In the genomic region with DNA sequence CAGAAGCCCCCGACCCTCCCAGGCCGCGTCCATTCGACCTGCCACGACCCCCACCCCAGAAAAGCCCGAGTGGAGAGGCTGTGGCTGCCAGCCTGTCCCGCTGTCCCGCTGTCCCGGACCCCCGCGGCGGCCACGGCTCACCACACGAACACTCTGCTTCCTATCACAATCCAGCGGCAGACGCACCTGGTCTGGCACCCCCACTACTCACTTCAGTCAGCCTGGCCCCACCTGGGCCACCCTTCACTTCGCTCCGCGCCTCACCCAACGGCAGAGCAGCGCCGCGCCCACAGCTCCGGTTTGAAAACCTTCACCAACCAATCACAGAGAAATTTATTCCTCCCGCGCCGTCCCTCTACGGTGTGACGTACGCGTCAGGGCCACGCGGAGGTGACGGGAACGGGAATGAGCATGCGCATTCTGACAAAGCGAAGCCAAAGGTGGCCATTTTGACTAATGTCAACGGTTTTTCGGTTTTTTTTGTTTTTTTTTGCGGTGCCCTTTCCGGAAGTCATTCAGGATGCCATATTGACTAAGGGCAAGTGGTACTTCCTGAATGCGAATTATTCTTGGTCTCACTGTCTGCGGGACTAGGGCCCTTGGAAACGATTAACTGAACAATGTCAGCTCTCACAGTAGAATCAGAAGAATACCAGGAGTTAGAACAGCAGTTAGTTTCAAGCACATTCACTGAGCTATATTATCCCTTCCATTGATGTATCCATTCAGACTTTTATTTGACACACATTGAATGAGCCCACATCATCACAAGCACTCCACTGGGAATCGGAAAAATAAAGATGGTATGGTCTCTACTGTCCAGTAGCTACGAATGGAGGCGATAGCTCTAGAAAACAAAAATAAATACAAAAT, we compare ENCODE assay signal across 1 cellular context.
TF ChIP-seq lines count a peak whose summit lies in the region.

TSS of gene RACGAP1 (minus strand) at position 308 of the 873 bp plus-strand sequence. CDS start 8,779 bp downstream, outside the sequence.

TF ChIP-seq in HepG2, 621 proteins besides CTCF, POLR2A, EP300 and RAD21 (continued from another document and continues in another):
- TF ChIP-seq PBX3 (CRISPR knock-in tag; IDR thresholded peaks at IDR 0.05; ENCODE audit: borderline replicate concordance) (no peak), NFYB (CRISPR knock-in tag; IDR thresholded peaks at IDR 0.05) (peak; percentile 88), ZNF644 (CRISPR knock-in tag; IDR thresholded peaks at IDR 0.05; ENCODE audit: low read depth) (0 out of 2 replicates have a peak, but pooled peaks have one; percentile 27), ZNF564 (CRISPR knock-in tag; IDR thresholded peaks at IDR 0.05) (peak; percentile 73; the same call in 1 of the 2 replicates), BRCA1 (CRISPR knock-in tag; IDR thresholded peaks at IDR 0.05) (no peak), MNT (IDR thresholded peaks at IDR 0.05) (peak; percentile 87), MXD4 (CRISPR knock-in tag; IDR thresholded peaks at IDR 0.05) (peak; percentile 66; the same call in 1 of the 2 replicates), MAX (IDR thresholded peaks at IDR 0.05) (peak; percentile 87), FOXK2 (IDR thresholded peaks at IDR 0.05) (peak; percentile 23; the same call in 1 of the 2 replicates), SP4 (CRISPR knock-in tag; IDR thresholded peaks at IDR 0.05) (peak; percentile 79), SAFB2 (CRISPR knock-in tag; IDR thresholded peaks at IDR 0.05; ENCODE audit: borderline replicate concordance, low read depth) (no peak), HDAC1 (CRISPR knock-in tag; IDR thresholded peaks at IDR 0.05) (peak; percentile 86), ZNF33B (CRISPR knock-in tag; IDR thresholded peaks at IDR 0.05) (0 out of 2 replicates have a peak, but pooled peaks have one; percentile 42), MAFK (conservative IDR thresholded peaks at IDR 0.05 in 1 of 2, IDR thresholded peaks at IDR 0.05 in 1 of 2; ENCODE audit: low read length in 2 of 2) (no peak), MXI1 (IDR thresholded peaks at IDR 0.05; ENCODE audit: borderline replicate concordance, low read depth, low read length) (peak; percentile 92), EHMT2 (IDR thresholded peaks at IDR 0.05; ENCODE audit: borderline replicate concordance, low read depth, low read length) (no peak; the same call in 1 of the 2 replicates), TFDP1 (CRISPR knock-in tag; IDR thresholded peaks at IDR 0.05; ENCODE audit: borderline replicate concordance) (peak; percentile 97), HNRNPK (IDR thresholded peaks at IDR 0.05; ENCODE audit: low read depth, low read length, poor library complexity, severe bottlenecking) (no peak), PBX2 (CRISPR knock-in tag; IDR thresholded peaks at IDR 0.05) (no peak), SMYD3 (CRISPR knock-in tag; IDR thresholded peaks at IDR 0.05) (0 out of 2 replicates have a peak, but pooled peaks have one; percentile 21), HMGXB3 (CRISPR knock-in tag; IDR thresholded peaks at IDR 0.05; ENCODE audit: borderline replicate concordance) (peak; percentile 98)
- TF ChIP-seq, protein P1, sequence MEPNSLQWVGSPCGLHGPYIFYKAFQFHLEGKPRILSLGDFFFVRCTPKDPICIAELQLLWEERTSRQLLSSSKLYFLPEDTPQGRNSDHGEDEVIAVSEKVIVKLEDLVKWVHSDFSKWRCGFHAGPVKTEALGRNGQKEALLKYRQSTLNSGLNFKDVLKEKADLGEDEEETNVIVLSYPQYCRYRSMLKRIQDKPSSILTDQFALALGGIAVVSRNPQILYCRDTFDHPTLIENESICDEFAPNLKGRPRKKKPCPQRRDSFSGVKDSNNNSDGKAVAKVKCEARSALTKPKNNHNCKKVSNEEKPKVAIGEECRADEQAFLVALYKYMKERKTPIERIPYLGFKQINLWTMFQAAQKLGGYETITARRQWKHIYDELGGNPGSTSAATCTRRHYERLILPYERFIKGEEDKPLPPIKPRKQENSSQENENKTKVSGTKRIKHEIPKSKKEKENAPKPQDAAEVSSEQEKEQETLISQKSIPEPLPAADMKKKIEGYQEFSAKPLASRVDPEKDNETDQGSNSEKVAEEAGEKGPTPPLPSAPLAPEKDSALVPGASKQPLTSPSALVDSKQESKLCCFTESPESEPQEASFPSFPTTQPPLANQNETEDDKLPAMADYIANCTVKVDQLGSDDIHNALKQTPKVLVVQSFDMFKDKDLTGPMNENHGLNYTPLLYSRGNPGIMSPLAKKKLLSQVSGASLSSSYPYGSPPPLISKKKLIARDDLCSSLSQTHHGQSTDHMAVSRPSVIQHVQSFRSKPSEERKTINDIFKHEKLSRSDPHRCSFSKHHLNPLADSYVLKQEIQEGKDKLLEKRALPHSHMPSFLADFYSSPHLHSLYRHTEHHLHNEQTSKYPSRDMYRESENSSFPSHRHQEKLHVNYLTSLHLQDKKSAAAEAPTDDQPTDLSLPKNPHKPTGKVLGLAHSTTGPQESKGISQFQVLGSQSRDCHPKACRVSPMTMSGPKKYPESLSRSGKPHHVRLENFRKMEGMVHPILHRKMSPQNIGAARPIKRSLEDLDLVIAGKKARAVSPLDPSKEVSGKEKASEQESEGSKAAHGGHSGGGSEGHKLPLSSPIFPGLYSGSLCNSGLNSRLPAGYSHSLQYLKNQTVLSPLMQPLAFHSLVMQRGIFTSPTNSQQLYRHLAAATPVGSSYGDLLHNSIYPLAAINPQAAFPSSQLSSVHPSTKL (CRISPR knock-in tag; IDR thresholded peaks at IDR 0.05), result peak; percentile 39
- TF ChIP-seq, protein P2, sequence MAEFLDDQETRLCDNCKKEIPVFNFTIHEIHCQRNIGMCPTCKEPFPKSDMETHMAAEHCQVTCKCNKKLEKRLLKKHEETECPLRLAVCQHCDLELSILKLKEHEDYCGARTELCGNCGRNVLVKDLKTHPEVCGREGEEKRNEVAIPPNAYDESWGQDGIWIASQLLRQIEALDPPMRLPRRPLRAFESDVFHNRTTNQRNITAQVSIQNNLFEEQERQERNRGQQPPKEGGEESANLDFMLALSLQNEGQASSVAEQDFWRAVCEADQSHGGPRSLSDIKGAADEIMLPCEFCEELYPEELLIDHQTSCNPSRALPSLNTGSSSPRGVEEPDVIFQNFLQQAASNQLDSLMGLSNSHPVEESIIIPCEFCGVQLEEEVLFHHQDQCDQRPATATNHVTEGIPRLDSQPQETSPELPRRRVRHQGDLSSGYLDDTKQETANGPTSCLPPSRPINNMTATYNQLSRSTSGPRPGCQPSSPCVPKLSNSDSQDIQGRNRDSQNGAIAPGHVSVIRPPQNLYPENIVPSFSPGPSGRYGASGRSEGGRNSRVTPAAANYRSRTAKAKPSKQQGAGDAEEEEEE (CRISPR knock-in tag; IDR thresholded peaks at IDR 0.05; ENCODE audit: borderline replicate concordance), result no peak
- TF ChIP-seq, protein P3, sequence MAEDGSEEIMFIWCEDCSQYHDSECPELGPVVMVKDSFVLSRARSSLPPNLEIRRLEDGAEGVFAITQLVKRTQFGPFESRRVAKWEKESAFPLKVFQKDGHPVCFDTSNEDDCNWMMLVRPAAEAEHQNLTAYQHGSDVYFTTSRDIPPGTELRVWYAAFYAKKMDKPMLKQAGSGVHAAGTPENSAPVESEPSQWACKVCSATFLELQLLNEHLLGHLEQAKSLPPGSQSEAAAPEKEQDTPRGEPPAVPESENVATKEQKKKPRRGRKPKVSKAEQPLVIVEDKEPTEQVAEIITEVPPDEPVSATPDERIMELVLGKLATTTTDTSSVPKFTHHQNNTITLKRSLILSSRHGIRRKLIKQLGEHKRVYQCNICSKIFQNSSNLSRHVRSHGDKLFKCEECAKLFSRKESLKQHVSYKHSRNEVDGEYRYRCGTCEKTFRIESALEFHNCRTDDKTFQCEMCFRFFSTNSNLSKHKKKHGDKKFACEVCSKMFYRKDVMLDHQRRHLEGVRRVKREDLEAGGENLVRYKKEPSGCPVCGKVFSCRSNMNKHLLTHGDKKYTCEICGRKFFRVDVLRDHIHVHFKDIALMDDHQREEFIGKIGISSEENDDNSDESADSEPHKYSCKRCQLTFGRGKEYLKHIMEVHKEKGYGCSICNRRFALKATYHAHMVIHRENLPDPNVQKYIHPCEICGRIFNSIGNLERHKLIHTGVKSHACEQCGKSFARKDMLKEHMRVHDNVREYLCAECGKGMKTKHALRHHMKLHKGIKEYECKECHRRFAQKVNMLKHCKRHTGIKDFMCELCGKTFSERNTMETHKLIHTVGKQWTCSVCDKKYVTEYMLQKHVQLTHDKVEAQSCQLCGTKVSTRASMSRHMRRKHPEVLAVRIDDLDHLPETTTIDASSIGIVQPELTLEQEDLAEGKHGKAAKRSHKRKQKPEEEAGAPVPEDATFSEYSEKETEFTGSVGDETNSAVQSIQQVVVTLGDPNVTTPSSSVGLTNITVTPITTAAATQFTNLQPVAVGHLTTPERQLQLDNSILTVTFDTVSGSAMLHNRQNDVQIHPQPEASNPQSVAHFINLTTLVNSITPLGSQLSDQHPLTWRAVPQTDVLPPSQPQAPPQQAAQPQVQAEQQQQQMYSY (CRISPR knock-in tag; IDR thresholded peaks at IDR 0.05), result peak; percentile 66
